Comparison of ENCODE assay signal across 1 cellular context in the genomic region with DNA sequence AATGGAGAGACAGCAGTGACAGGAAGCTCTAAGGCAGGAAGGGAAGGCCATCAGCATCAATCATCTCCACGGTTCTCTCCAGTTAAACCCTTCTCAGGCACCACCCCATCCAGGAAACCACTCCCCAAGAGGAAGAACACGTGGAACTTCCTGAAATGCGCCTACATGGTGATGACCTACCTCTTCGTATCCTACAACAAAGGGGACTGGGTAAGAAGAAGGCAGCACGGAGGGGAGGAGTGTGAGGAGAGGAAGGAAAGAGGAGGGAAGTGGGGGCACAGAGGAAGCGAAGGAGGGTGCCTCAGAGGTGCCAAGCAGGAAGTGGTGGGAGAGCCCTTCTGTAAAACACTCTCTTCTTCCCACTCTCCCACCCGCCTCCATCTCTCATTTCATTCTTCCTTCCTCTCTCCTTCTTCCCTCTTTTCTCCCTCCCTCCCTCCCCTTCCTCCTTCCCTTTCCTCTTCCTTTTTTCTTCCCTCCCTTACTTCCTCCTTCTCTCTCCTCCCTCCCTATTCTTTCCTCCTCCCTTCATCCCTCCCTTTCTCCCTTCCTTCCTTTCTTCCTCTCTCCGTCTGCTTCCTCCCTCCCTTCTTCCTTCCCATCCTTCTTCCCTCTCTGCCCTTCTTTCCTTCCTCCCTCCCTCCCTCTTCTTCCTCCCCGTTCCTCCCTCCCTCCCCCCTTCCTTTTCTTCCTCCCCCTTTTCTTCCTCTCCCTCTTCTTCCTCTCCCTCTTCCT.
TF ChIP-seq lines count a peak whose summit lies in the region.

No MANE protein-coding gene starts in this region.

TF ChIP-seq in K562, 482 proteins besides CTCF, POLR2A, EP300 and RAD21 (continued from another document and continues in another):
- TF ChIP-seq, protein P1, sequence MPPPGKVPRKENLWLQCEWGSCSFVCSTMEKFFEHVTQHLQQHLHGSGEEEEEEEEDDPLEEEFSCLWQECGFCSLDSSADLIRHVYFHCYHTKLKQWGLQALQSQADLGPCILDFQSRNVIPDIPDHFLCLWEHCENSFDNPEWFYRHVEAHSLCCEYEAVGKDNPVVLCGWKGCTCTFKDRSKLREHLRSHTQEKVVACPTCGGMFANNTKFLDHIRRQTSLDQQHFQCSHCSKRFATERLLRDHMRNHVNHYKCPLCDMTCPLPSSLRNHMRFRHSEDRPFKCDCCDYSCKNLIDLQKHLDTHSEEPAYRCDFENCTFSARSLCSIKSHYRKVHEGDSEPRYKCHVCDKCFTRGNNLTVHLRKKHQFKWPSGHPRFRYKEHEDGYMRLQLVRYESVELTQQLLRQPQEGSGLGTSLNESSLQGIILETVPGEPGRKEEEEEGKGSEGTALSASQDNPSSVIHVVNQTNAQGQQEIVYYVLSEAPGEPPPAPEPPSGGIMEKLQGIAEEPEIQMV (tag; conservative IDR thresholded peaks at IDR 0.05; ENCODE audit: low read depth), result 0 out of 2 replicates have a peak, but pooled peaks have one; percentile 10
- TF ChIP-seq ETV6 (IDR thresholded peaks at IDR 0.05; ENCODE audit: borderline replicate concordance in 1 of 2, low read depth in 2 of 2, low read length in 1 of 2) (peak; percentile 20 to 83; a peak in 3 of 4 replicates), ETV6 (CRISPR knock-in tag; IDR thresholded peaks at IDR 0.05; ENCODE audit: borderline replicate concordance) (no peak), ILK (tag; IDR thresholded peaks at IDR 0.05; ENCODE audit: borderline replicate concordance, low read depth) (no peak), ETV5 (CRISPR knock-in tag; IDR thresholded peaks at IDR 0.05; ENCODE audit: low read depth) (0 out of 2 replicates have a peak, but pooled peaks have one; percentile 17), MIER1 (IDR thresholded peaks at IDR 0.05; ENCODE audit: low read depth) (no peak), NFIC (IDR thresholded peaks at IDR 0.05) (no peak), EP400 (IDR thresholded peaks at IDR 0.05) (peak; percentile 27; the same call in 1 of the 2 replicates), ZNF175 (CRISPR knock-in tag; IDR thresholded peaks at IDR 0.05; ENCODE audit: low read depth) (no peak), MYC (IDR thresholded peaks at IDR 0.05; ENCODE audit: low read depth, low read length) (peak; percentile 60; the same call in 1 of the 2 replicates), MYC (CRISPR knock-in tag; IDR thresholded peaks at IDR 0.05; ENCODE audit: borderline replicate concordance, low read depth) (no peak), ZNF512 (tag; IDR thresholded peaks at IDR 0.05) (peak; percentile 90), MAX (CRISPR knock-in tag; IDR thresholded peaks at IDR 0.05) (0 out of 2 replicates have a peak, but pooled peaks have one; percentile 26), SAP30 (IDR thresholded peaks at IDR 0.05; ENCODE audit: borderline replicate concordance, insufficient read depth, low read depth, low read length, poor library complexity, severe bottlenecking) (no peak), ETV1 (tag; conservative IDR thresholded peaks at IDR 0.05; ENCODE audit: low read depth) (peak; percentile 73), GABPA (tag; conservative IDR thresholded peaks at IDR 0.05; ENCODE audit: low read depth) (peak; percentile 40; the same call in 1 of the 2 replicates), BRF1 (IDR thresholded peaks at IDR 0.05; ENCODE audit: borderline replicate concordance, extremely low read depth, insufficient read length) (no peak), FOXA1 (IDR thresholded peaks at IDR 0.05; ENCODE audit: borderline replicate concordance) (no peak), SRSF3 (IDR thresholded peaks at IDR 0.05; ENCODE audit: insufficient read depth, low read length) (no peak), U2AF1 (optimal IDR thresholded peaks at IDR 0.05; ENCODE audit: low read depth, low read length) (no peak), ILF3 (IDR thresholded peaks at IDR 0.05; ENCODE audit: borderline replicate concordance) (no peak), L3MBTL2 (IDR thresholded peaks at IDR 0.05) (peak; percentile 16; the same call in 1 of the 2 replicates), MNT (conservative IDR thresholded peaks at IDR 0.05) (0 out of 4 replicates have a peak, but pooled peaks of 1 of the 2 experiments have one; percentile 34), SLC30A9 (CRISPR knock-in tag; IDR thresholded peaks at IDR 0.05) (no peak), NFRKB (IDR thresholded peaks at IDR 0.05; ENCODE audit: low read depth) (no peak), FOXK2 (conservative IDR thresholded peaks at IDR 0.05 in 1 of 2, IDR thresholded peaks at IDR 0.05 in 1 of 2; ENCODE audit: low read depth in 2 of 2) (no peak), ZNF318 (IDR thresholded peaks at IDR 0.05; ENCODE audit: borderline replicate concordance in 1 of 2, low read depth in 1 of 2) (no peak), ZNF165 (CRISPR knock-in tag; IDR thresholded peaks at IDR 0.05; ENCODE audit: borderline replicate concordance) (no peak), KLF10 (CRISPR knock-in tag; IDR thresholded peaks at IDR 0.05) (no peak), CCAR2 (IDR thresholded peaks at IDR 0.05; ENCODE audit: low read depth, low read length) (no peak), U2AF2 (optimal IDR thresholded peaks at IDR 0.05; ENCODE audit: low read depth, low read length) (no peak), PCBP2 (IDR thresholded peaks at IDR 0.05; ENCODE audit: low read depth, low read length, poor library complexity, severe bottlenecking) (peak; percentile 67)
- TF ChIP-seq, protein P2, sequence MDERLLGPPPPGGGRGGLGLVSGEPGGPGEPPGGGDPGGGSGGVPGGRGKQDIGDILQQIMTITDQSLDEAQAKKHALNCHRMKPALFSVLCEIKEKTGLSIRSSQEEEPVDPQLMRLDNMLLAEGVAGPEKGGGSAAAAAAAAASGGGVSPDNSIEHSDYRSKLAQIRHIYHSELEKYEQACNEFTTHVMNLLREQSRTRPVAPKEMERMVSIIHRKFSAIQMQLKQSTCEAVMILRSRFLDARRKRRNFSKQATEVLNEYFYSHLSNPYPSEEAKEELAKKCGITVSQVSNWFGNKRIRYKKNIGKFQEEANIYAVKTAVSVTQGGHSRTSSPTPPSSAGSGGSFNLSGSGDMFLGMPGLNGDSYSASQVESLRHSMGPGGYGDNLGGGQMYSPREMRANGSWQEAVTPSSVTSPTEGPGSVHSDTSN (CRISPR knock-in tag; IDR thresholded peaks at IDR 0.05; ENCODE audit: low read depth), result no peak
- TF ChIP-seq, protein P2 (tag; conservative IDR thresholded peaks at IDR 0.05; ENCODE audit: low read depth), result peak; percentile 85
- TF ChIP-seq, protein P3, sequence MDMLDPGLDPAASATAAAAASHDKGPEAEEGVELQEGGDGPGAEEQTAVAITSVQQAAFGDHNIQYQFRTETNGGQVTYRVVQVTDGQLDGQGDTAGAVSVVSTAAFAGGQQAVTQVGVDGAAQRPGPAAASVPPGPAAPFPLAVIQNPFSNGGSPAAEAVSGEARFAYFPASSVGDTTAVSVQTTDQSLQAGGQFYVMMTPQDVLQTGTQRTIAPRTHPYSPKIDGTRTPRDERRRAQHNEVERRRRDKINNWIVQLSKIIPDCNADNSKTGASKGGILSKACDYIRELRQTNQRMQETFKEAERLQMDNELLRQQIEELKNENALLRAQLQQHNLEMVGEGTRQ (CRISPR knock-in tag; IDR thresholded peaks at IDR 0.05), result no peak
